Comparison of ENCODE assay signal across 1 cellular context in the genomic region with DNA sequence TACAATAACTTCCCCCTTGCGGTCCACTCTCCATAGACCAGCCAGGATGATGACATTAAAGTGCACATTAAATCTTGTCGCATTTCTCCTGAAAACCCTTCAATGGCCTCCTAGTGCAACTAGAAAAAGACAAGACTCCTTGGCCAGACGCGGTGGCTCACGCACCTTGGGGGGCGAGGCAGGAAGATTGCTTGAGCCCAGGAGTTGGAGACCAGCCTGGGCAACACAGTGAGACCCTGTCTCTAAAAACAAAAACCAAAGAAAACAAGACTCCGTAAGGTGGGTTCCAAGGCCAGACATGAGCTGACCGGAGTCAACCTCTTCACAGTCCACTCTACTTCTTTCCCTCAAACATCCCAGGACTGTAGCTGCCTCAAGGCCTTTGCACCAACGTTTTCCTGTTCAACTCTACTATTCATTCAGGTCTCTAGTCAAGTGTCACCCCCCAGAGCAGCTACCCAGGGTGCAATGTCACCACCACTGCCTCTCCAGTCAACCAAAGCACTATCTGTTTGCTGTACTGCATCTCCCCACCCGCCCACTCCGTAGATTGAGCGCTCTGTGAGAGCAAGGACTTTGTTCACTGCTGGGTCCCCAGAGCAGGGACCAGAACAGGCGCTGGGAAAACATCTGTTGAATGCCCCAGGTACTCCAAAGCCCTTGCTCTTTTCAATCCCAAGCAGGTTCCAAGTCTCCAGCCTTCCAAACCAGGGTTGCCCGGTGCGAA.
TF ChIP-seq lines count a peak whose summit lies in the region.

No MANE protein-coding gene starts in this region.

TF ChIP-seq in HepG2, 621 proteins besides CTCF, POLR2A, EP300 and RAD21 (continued from another document):
- TF ChIP-seq, protein P1, sequence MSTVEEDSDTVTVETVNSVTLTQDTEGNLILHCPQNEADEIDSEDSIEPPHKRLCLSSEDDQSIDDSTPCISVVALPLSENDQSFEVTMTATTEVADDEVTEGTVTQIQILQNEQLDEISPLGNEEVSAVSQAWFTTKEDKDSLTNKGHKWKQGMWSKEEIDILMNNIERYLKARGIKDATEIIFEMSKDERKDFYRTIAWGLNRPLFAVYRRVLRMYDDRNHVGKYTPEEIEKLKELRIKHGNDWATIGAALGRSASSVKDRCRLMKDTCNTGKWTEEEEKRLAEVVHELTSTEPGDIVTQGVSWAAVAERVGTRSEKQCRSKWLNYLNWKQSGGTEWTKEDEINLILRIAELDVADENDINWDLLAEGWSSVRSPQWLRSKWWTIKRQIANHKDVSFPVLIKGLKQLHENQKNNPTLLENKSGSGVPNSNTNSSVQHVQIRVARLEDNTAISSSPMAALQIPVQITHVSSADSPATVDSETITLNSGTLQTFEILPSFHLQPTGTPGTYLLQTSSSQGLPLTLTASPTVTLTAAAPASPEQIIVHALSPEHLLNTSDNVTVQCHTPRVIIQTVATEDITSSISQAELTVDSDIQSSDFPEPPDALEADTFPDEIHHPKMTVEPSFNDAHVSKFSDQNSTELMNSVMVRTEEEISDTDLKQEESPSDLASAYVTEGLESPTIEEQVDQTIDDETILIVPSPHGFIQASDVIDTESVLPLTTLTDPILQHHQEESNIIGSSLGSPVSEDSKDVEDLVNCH (CRISPR knock-in tag; IDR thresholded peaks at IDR 0.05), result no peak; the same call in 1 of the 2 replicates
- TF ChIP-seq CC2D1A (CRISPR knock-in tag; IDR thresholded peaks at IDR 0.05) (no peak), ZNF124 (CRISPR knock-in tag; IDR thresholded peaks at IDR 0.05) (no peak), SIX4 (CRISPR knock-in tag; IDR thresholded peaks at IDR 0.05) (no peak), KLF13 (CRISPR knock-in tag; IDR thresholded peaks at IDR 0.05) (0 out of 2 replicates have a peak, but pooled peaks have one; percentile 64), ZNF431 (CRISPR knock-in tag; IDR thresholded peaks at IDR 0.05; ENCODE audit: borderline replicate concordance, low read depth) (no peak), SOX5 (CRISPR knock-in tag; IDR thresholded peaks at IDR 0.05; ENCODE audit: borderline replicate concordance) (no peak; the same call in none of the 2 replicates), LCORL (IDR thresholded peaks at IDR 0.05) (no peak), LCORL (CRISPR knock-in tag; IDR thresholded peaks at IDR 0.05) (no peak), XRCC5 (optimal IDR thresholded peaks at IDR 0.05; ENCODE audit: low read length) (peak; percentile 14), RBM22 (optimal IDR thresholded peaks at IDR 0.05; ENCODE audit: low read length) (no peak)
- TF ChIP-seq, protein P2, sequence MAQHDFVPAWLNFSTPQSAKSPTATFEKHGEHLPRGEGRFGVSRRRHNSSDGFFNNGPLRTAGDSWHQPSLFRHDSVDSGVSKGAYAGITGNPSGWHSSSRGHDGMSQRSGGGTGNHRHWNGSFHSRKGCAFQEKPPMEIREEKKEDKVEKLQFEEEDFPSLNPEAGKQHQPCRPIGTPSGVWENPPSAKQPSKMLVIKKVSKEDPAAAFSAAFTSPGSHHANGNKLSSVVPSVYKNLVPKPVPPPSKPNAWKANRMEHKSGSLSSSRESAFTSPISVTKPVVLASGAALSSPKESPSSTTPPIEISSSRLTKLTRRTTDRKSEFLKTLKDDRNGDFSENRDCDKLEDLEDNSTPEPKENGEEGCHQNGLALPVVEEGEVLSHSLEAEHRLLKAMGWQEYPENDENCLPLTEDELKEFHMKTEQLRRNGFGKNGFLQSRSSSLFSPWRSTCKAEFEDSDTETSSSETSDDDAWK (CRISPR knock-in tag; IDR thresholded peaks at IDR 0.05), result no peak
- TF ChIP-seq, protein P3, sequence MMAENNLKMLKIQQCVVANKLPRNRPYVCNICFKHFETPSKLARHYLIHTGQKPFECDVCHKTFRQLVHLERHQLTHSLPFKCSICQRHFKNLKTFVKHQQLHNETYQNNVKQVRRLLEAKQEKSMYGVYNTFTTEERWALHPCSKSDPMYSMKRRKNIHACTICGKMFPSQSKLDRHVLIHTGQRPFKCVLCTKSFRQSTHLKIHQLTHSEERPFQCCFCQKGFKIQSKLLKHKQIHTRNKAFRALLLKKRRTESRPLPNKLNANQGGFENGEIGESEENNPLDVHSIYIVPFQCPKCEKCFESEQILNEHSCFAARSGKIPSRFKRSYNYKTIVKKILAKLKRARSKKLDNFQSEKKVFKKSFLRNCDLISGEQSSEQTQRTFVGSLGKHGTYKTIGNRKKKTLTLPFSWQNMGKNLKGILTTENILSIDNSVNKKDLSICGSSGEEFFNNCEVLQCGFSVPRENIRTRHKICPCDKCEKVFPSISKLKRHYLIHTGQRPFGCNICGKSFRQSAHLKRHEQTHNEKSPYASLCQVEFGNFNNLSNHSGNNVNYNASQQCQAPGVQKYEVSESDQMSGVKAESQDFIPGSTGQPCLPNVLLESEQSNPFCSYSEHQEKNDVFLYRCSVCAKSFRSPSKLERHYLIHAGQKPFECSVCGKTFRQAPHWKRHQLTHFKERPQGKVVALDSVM (CRISPR knock-in tag; IDR thresholded peaks at IDR 0.05), result no peak
TF ChIP-seq in HepG2: peak in this region for 56.
